1 cellular context compared by ENCODE assay signal in genomic region chr1:32186491-32186890, GRCh38.
TF ChIP-seq lines count a peak whose summit lies in the region.

No MANE protein-coding gene starts in this region.

TF ChIP-seq in GM12878, 131 proteins besides CTCF, POLR2A, EP300 and RAD21:
- no peak for TF ChIP-seq RBBP5 (conservative IDR thresholded peaks at IDR 0.05)
TF ChIP-seq in GM12878: peak in this region for 0.
